8 cellular contexts compared by ENCODE assay signal in genomic region chr10:44958196-44958896, GRCh38. TPM values are rescaled to one million over a fixed set of nuclear protein-coding genes. Genes with fewer than 3 reads are reported as not detected.
DNase-seq lines count a peak whose midpoint lies in the region; ATAC-seq and TF ChIP-seq lines count a peak whose summit lies in the region.

No MANE protein-coding gene starts in this region.

- no peaks in the 10 kb centered on the region for H3K9me3 Mint-ChIP-seq in Calu3 (ENCODE audit: low read depth, unreplicated experiment)

- H3K27me3 ChIP-seq in dorsolateral prefrontal cortex (no peaks in the 10 kb centered on the region), muscle layer of colon (ENCODE audit: control insufficient read depth in 1 of 2, insufficient read depth in 2 of 2, low read length in 2 of 2) (no peaks in the 10 kb centered on the region)

- peak overlapping the region; percentile 62 for H3K9ac ChIP-seq in muscle layer of colon (ENCODE audit: low read length)

- H3K27ac ChIP-seq in dorsolateral prefrontal cortex, result peak overlapping the region in 56 of 59 donors; percentile 41 to 99 (median 96)
- H3K27ac ChIP-seq in muscle layer of colon (ENCODE audit: low read depth, low read length), result peak overlapping the region; percentile 96

- intact Hi-C loops in Calu3 (cut with micrococcal nuclease; ENCODE audit: unreplicated experiment) (no loop called here), dorsolateral prefrontal cortex (cut with DNase I) (loop anchor here in 1 of 2 donors (2.0 kb wide), 1 partner anchor 42 kb away; the partner anchor contains the start of gene ZNF22)

- ATAC-seq in HG02678 (IDR thresholded peaks at IDR 0.05; ENCODE audit: unreplicated experiment), result no peak

- H3K36me3 ChIP-seq in muscle layer of colon (ENCODE audit: insufficient read depth, low read length), result peaks cover 9% of the 10 kb centered on the region

- H3K4me3 Mint-ChIP-seq in Calu3 (ENCODE audit: low read depth, unreplicated experiment), result peak overlapping the region; percentile 76

- H3K36me3 Mint-ChIP-seq in Calu3 (ENCODE audit: insufficient read depth, unreplicated experiment), result peaks cover 24% of the 10 kb centered on the region

- BruUV-seq in Calu3 (replicated peaks; lab: Mats Ljungman, UMichigan), result no TSS peak

- H3K9me3 ChIP-seq in muscle layer of colon (ENCODE audit: low read length), result no peaks in the 10 kb centered on the region

- no peak for TF ChIP-seq CTCF in Calu3 (IDR thresholded peaks at IDR 0.05; ENCODE audit: unreplicated experiment)
- no peak for TF ChIP-seq CTCF in dorsolateral prefrontal cortex (IDR thresholded peaks at IDR 0.05 in 54 of 56, conservative IDR thresholded peaks at IDR 0.05 in 2 of 56; ENCODE audit: low read depth in 1 of 56, partially characterized antibody in 56 of 56)

- CTCF ChIA-PET in Calu3 (lab: Charles Lee), result no interaction called here

- H3K4me1 Mint-ChIP-seq in Calu3 (ENCODE audit: low read depth, unreplicated experiment), result peaks cover 11% of the 10 kb centered on the region

- H3K4me1 ChIP-seq in muscle layer of colon (ENCODE audit: insufficient read depth, low read length), result peaks cover 35% of the 10 kb centered on the region

- no peak for DNase-seq in Calu3
- peak; percentile 17 for DNase-seq in NCI-H460 (ENCODE audit: extremely low read depth, low read depth)
- peak in 1 of 10 donors; percentile 16 for DNase-seq in dorsolateral prefrontal cortex
- DNase-seq in globus pallidus (ENCODE audit: low spot score), result no peak
- DNase-seq in SHP77 (lab: John Stamatoyannopoulos, UW), result no peak
- no peak for DNase-seq in NCI-H1694 treated with DMSO at 0.1 percent for 48 hours (lab: John Stamatoyannopoulos, UW)

- H3K4me3 ChIP-seq in dorsolateral prefrontal cortex (peak overlapping the region; percentile 60 to 99 (median 90)), muscle layer of colon (ENCODE audit: low read depth in 1 of 2, low read length in 2 of 2) (peak overlapping the region; percentile 81 to 86)

- no peaks in the 10 kb centered on the region for H3K27me3 Mint-ChIP-seq in Calu3 (ENCODE audit: unreplicated experiment)

- H3K27ac Mint-ChIP-seq in Calu3 (ENCODE audit: unreplicated experiment), result peak overlapping the region; percentile 33

RNA-seq across cellular contexts. Expression of gene RASSF4, which starts 1.3 kb away (rescaled TPM):
- total RNA-seq in Calu3 (2022) (2.2 and 2.4 TPM in 2 replicates), dorsolateral prefrontal cortex (100 to 1,000 TPM in 81 of 120 experiments, 10 to 100 TPM in 39; 54.6 to 175 (median 111) TPM)
- total RNA-seq in NCI-H460 (2014; rRNA removed; shearing (Covaris generic)), result 0.63 and 0.94 TPM in 2 replicates
- 1.8 and 2.8 TPM in 2 replicates for polyA plus RNA-seq in NCI-H460 (2014; cell fraction: nucleus; rRNA removed)

RNA-seq across cellular contexts. Expression of gene DEPP1, which starts 20.3 kb away (rescaled TPM):
- total RNA-seq in Calu3 (2022) (11.1 and 16.5 TPM in 2 replicates), dorsolateral prefrontal cortex (100 to 1,000 TPM in 23 of 120 experiments, 10 to 100 TPM in 91, 1 to 10 TPM in 6; 8.1 to 234 (median 44.3) TPM)
- 0.64 and 0.89 TPM in 2 replicates for total RNA-seq in NCI-H460 (2014; rRNA removed; shearing (Covaris generic))
- 0.33 TPM in 1 of 2 replicates, not detected in the other for polyA plus RNA-seq in NCI-H460 (2014; cell fraction: nucleus; rRNA removed)

RNA-seq across cellular contexts. Expression of gene ZNF22, which starts 42.4 kb away (rescaled TPM):
- total RNA-seq in Calu3 (2022) (10.8 and 11.9 TPM in 2 replicates), dorsolateral prefrontal cortex (10 to 100 TPM in 117 of 120 experiments, 1 to 10 TPM in 3; 9.2 to 20.9 (median 14.1) TPM)
- 1.1 and 1.3 TPM in 2 replicates for total RNA-seq in NCI-H460 (2014; rRNA removed; shearing (Covaris generic))
- 0.46 TPM in 1 of 2 replicates, not detected in the other for polyA plus RNA-seq in NCI-H460 (2014; cell fraction: nucleus; rRNA removed)

RNA-seq across cellular contexts. Expression of gene TMEM72, which starts 47.2 kb away (rescaled TPM):
- total RNA-seq in Calu3 (2022) (not detected in 2 replicates), dorsolateral prefrontal cortex (under 1 TPM in 7 of 120 experiments, not detected in 113; 0.13 to 0.46 (median 0.18) TPM)
- total RNA-seq in NCI-H460 (2014; rRNA removed; shearing (Covaris generic)), result not detected in 2 replicates
- polyA plus RNA-seq in NCI-H460 (2014; cell fraction: nucleus; rRNA removed), result not detected in 2 replicates

Comparison
In these comparisons a context has a peak if more than half of its experiments do, and no peak if none do; other contexts are left out.
1. RNA of gene RASSF4, which starts 1.3 kb away (total RNA-seq): 54.6 to 175 TPM in dorsolateral prefrontal cortex; 2.2 to 2.4 TPM in Calu3 and 0.63 to 0.94 TPM in NCI-H460; every median in the first group is over 10 times any median in the second.